Comparison of ENCODE assay signal across 8 cellular contexts in genomic region chrX:133005038-133005437, GRCh38. TPM values are rescaled to one million over a fixed set of nuclear protein-coding genes. Genes with fewer than 3 reads are reported as not detected.
DNase-seq lines count a peak whose midpoint lies in the region; ATAC-seq, FAIRE-seq and TF ChIP-seq lines count a peak whose summit lies in the region.

No MANE protein-coding gene starts in this region.

- in situ Hi-C loops in KBM-7 (cut with MboI; ENCODE audit: low pct_unique_long_range_greater_than_20kb, low sequenced_read_pairs): no loop called here

- peak; percentile 49 for TF ChIP-seq CTCF in bronchial epithelial cell (IDR thresholded peaks at IDR 0.05; ENCODE audit: insufficient read depth, low read length, severe bottlenecking)
- peak; percentile 84 for TF ChIP-seq CTCF in neural crest cell (conservative IDR thresholded peaks at IDR 0.05)

- H3K36me3 Mint-ChIP-seq in neural crest cell (ENCODE audit: low read depth): peaks cover 4% of the 10 kb centered on the region

- H3K36me3 ChIP-seq in bronchial epithelial cell (ENCODE audit: control insufficient read depth, insufficient read depth, low read length) (no peaks in the 10 kb centered on the region), aorta (ENCODE audit: control insufficient read depth in 1 of 2, insufficient read depth in 2 of 2, low read length in 1 of 2) (no peaks in the 10 kb centered on the region)

- H3K9me3 Mint-ChIP-seq in neural crest cell: peaks cover 2% of the 10 kb centered on the region

- H3K27me3 ChIP-seq in bronchial epithelial cell (ENCODE audit: control insufficient read depth, insufficient read depth, low read length): no peaks in the 10 kb centered on the region
- no peaks in the 10 kb centered on the region for H3K27me3 ChIP-seq in aorta (ENCODE audit: control insufficient read depth in 1 of 2, insufficient read depth in 2 of 2, low read length in 1 of 2)

- no peak for ATAC-seq in HG02981 (IDR thresholded peaks at IDR 0.05; ENCODE audit: unreplicated experiment)
- ATAC-seq in aorta (ENCODE audit: low FRiP score): no peak
- ATAC-seq in GM21390 (IDR thresholded peaks at IDR 0.05; ENCODE audit: unreplicated experiment): no peak

- no peak overlapping the region for H3K27ac Mint-ChIP-seq in neural crest cell (ENCODE audit: unreplicated experiment)

- H3K27ac ChIP-seq in aorta (ENCODE audit: low read depth in 1 of 2, low read length in 2 of 2): no peak overlapping the region

- H3K9me3 ChIP-seq in aorta (ENCODE audit: control insufficient read depth, low read length): peaks cover 1% of the 10 kb centered on the region

- 19 to 24% methylated on average over 2 of the region's 2 CpGs for WGBS in aorta, 2 donors

- peak; percentile 47 for FAIRE-seq in bronchial epithelial cell (lab: Jason Lieb, UNC)

- intact Hi-C loops in aorta (cut with DNase I): loop anchor here in 1 of 2 donors (10.0 kb wide), 1 partner anchor 670 kb away; no protein-coding TSS in a partner anchor

- H3K27me3 Mint-ChIP-seq in neural crest cell (ENCODE audit: low read depth): no peaks in the 10 kb centered on the region

- DNase-seq in ELR (ENCODE audit: low read depth) (peak; percentile 0), KBM-7 (peak; percentile 28), bronchial epithelial cell (ENCODE audit: low read depth) (peak; percentile 3), neural crest cell (ENCODE audit: low read depth, low spot score) (peak; percentile 18), GDM1 (lab: John Stamatoyannopoulos, UW) (no peak), aorta (no peak)

- no peak overlapping the region for H3K4me3 Mint-ChIP-seq in neural crest cell

- H3K4me3 ChIP-seq in bronchial epithelial cell (ENCODE audit: low read depth, low read length) (no peak overlapping the region), aorta (ENCODE audit: low read length in 2 of 2) (no peak overlapping the region)

- no peaks in the 10 kb centered on the region for H3K4me1 ChIP-seq in aorta (ENCODE audit: control insufficient read depth in 1 of 2, insufficient read depth in 2 of 2, low read length in 2 of 2)

- peaks cover 10% of the 10 kb centered on the region for H3K4me1 Mint-ChIP-seq in neural crest cell

RNA-seq across cellular contexts. Expression of gene HS6ST2, which starts 46.6 kb away (rescaled TPM):
- total RNA-seq in bronchial epithelial cell: 9.7 and 16.8 TPM in 2 replicates
- total RNA-seq in neural crest cell: 13.9 and 14.2 TPM in 2 replicates
- total RNA-seq in aorta: under 1 TPM; 0.06 to 0.09 TPM
- not detected for polyA plus RNA-seq in aorta

Comparison
In these comparisons a context has a peak if more than half of its experiments do, and no peak if none do; other contexts are left out.
1. DNase-seq: peak in ELR (single experiment), KBM-7 (single experiment), bronchial epithelial cell (single experiment) and neural crest cell (single experiment); none in GDM1 (single experiment) and aorta (0 of 2).